In genomic region chr14:64654072-64654899, GRCh38 we compare ENCODE assay signal across 8 cellular contexts. TPM values are rescaled to one million over a fixed set of nuclear protein-coding genes. Genes with fewer than 3 reads are reported as not detected.
DNase-seq lines count a peak whose midpoint lies in the region; ATAC-seq and TF ChIP-seq lines count a peak whose summit lies in the region.

No MANE protein-coding gene starts in this region.

- peak overlapping the region; percentile 77 for H3K27ac ChIP-seq in mesenchymal stem cell (ENCODE audit: low read length, poor library complexity, severe bottlenecking)

- peak overlapping the region; percentile 20 for H4K8ac ChIP-seq in mesenchymal stem cell (ENCODE audit: low read length)

- peak overlapping the region; percentile 67 for H3K9ac ChIP-seq in mesenchymal stem cell (ENCODE audit: low read length)

- H2BK15ac ChIP-seq in mesenchymal stem cell (ENCODE audit: low read depth, poor library complexity, severe bottlenecking): no peak overlapping the region

- intact Hi-C loops in Calu3 (cut with micrococcal nuclease; ENCODE audit: unreplicated experiment) (no loop called here), MCF 10A (cut with micrococcal nuclease) (no loop called here)

- no peak overlapping the region for H3K14ac ChIP-seq in mesenchymal stem cell (ENCODE audit: low read length in 2 of 2)

- CTCF ChIA-PET in Calu3 (lab: Charles Lee) (interaction anchor here (0.9 to 1.4 kb wide), 3 partner anchors 15 to 110 kb away, joined by 3 to 6 read pairs (median 5); no protein-coding TSS in a partner anchor), MCF 10A (lab: Yijun Ruan, JAX) (interaction anchor here (0.6 to 3.0 kb wide), 5 partner anchors 16 to 386 kb away, joined by 3 to 18 read pairs (median 3); no protein-coding TSS in a partner anchor)

- H2AFZ ChIP-seq in mesenchymal stem cell (ENCODE audit: low read depth, low read length): no peak overlapping the region

- no peak overlapping the region for H3K4me3 ChIP-seq in mesenchymal stem cell (ENCODE audit: insufficient read depth in 1 of 2, low read depth in 1 of 2, low read length in 2 of 2)

- H3K4me3 Mint-ChIP-seq in Calu3 (ENCODE audit: low read depth, unreplicated experiment) (no peak overlapping the region), MCF 10A (ENCODE audit: unreplicated experiment) (no peak overlapping the region)

- peak overlapping the region; percentile 25 for H2BK5ac ChIP-seq in mesenchymal stem cell (ENCODE audit: low read depth, low read length, poor library complexity, severe bottlenecking)

- peaks cover 15% of the 10 kb centered on the region for H3K4me1 ChIP-seq in mesenchymal stem cell (ENCODE audit: control insufficient read depth, insufficient read depth, low read depth, low read length)

- POLR2A ChIA-PET in MCF 10A (lab: Yijun Ruan, JAX): interaction anchor here (0.6 to 2.7 kb wide), 18 partner anchors 9 to 260 kb away, joined by 3 to 16 read pairs (median 4); partner anchors contain the start of genes CHURC1 and PLEKHG3

- peak overlapping the region in 1 of 2 experiments; percentile 76 for H3K4ac ChIP-seq in mesenchymal stem cell (ENCODE audit: low read depth in 1 of 2, low read length in 2 of 2)

- no peak overlapping the region for H3K4me2 ChIP-seq in mesenchymal stem cell (ENCODE audit: low read length, poor library complexity, severe bottlenecking)

- DNase-seq in Calu3 (peak; percentile 12), Kasumi-1 (lab: John Stamatoyannopoulos, UW) (peak; percentile 92 to 94), MCF 10A (ENCODE audit: unreplicated experiment) (peak; percentile 87), mesenchymal stem cell (peak; percentile 96), NCI-H2107 (lab: John Stamatoyannopoulos, UW) (no peak), NCI-H82 (lab: John Stamatoyannopoulos, UW) (no peak), iPS-NIHi11 (ENCODE audit: low spot score) (no peak)

- H2AK5ac ChIP-seq in mesenchymal stem cell (ENCODE audit: low read length, severe bottlenecking): no peak overlapping the region

- ATAC-seq in HG03196 (IDR thresholded peaks at IDR 0.05; ENCODE audit: unreplicated experiment): no peak

- H3K23ac ChIP-seq in mesenchymal stem cell (ENCODE audit: low read length in 2 of 2): no peak overlapping the region

- H3K27me3 Mint-ChIP-seq in Calu3 (ENCODE audit: unreplicated experiment) (peaks cover 21% of the 10 kb centered on the region), MCF 10A (ENCODE audit: insufficient read depth, unreplicated experiment) (no peaks in the 10 kb centered on the region)

- BruUV-seq in Calu3 (replicated peaks; lab: Mats Ljungman, UMichigan) (no TSS peak), MCF 10A (replicated peaks; lab: Mats Ljungman, UMichigan) (no TSS peak)

- H3K9me3 Mint-ChIP-seq in Calu3 (ENCODE audit: low read depth, unreplicated experiment) (no peaks in the 10 kb centered on the region), MCF 10A (ENCODE audit: unreplicated experiment) (no peaks in the 10 kb centered on the region)

- H3K79me1 ChIP-seq in mesenchymal stem cell (replicated peaks; ENCODE audit: low read length, poor library complexity, severe bottlenecking): no peaks in the 10 kb centered on the region

- no peak overlapping the region for H4K91ac ChIP-seq in mesenchymal stem cell (ENCODE audit: low read length)

- H3K27me3 ChIP-seq in mesenchymal stem cell (ENCODE audit: control insufficient read depth in 1 of 2, insufficient read depth in 1 of 2, low read length in 2 of 2): peaks cover 0 to 2% of the 10 kb centered on the region in 2 experiments

- WGBS in mesenchymal stem cell: 30% methylated on average over 3 of the region's 7 CpGs

- H2BK12ac ChIP-seq in mesenchymal stem cell (ENCODE audit: low read length in 2 of 2): peak overlapping the region; percentile 72 to 82

- H3K36me3 Mint-ChIP-seq in Calu3 (ENCODE audit: insufficient read depth, unreplicated experiment): no peaks in the 10 kb centered on the region
- H3K36me3 Mint-ChIP-seq in MCF 10A (ENCODE audit: insufficient read depth, unreplicated experiment): no peaks in the 10 kb centered on the region

- TF ChIP-seq CTCF in Calu3 (IDR thresholded peaks at IDR 0.05; ENCODE audit: unreplicated experiment) (no peak), MCF 10A (IDR thresholded peaks at IDR 0.05; ENCODE audit: unreplicated experiment) (no peak)

- peak overlapping the region; percentile 73 to 91 for H3K18ac ChIP-seq in mesenchymal stem cell (ENCODE audit: low read depth in 1 of 2, low read length in 2 of 2)

- no peak overlapping the region for H2BK120ac ChIP-seq in mesenchymal stem cell (ENCODE audit: low read depth, low read length)

- H3K27ac Mint-ChIP-seq in Calu3 (ENCODE audit: unreplicated experiment) (peak overlapping the region; percentile 40), MCF 10A (ENCODE audit: low read depth, unreplicated experiment) (peak overlapping the region; percentile 75)

- H3K9me3 ChIP-seq in mesenchymal stem cell (ENCODE audit: control insufficient read depth, low read length): no peaks in the 10 kb centered on the region

- H3K36me3 ChIP-seq in mesenchymal stem cell (ENCODE audit: control insufficient read depth in 1 of 2, insufficient read depth in 2 of 2, low read depth in 1 of 2, low read length in 2 of 2): no peaks in the 10 kb centered on the region

- H3K4me1 Mint-ChIP-seq in Calu3 (ENCODE audit: low read depth, unreplicated experiment) (peaks cover 10% of the 10 kb centered on the region), MCF 10A (ENCODE audit: insufficient read depth, unreplicated experiment) (peaks cover 35% of the 10 kb centered on the region)

RNA-seq across cellular contexts. Expression of gene PLEKHG3, which starts 49.9 kb away (rescaled TPM):
- total RNA-seq in Calu3 (2022): 39.0 and 53.6 TPM in 2 replicates
- 52.9 and 72.8 TPM in 2 replicates for total RNA-seq in MCF 10A (2022)
- polyA plus RNA-seq in mesenchymal stem cell (2013, experiment 1 of 2): 14.9 TPM
- polyA plus RNA-seq in mesenchymal stem cell (2013, experiment 2 of 2): 14.3 TPM

Comparison
In these comparisons a context has a peak if more than half of its experiments do, and no peak if none do; other contexts are left out.
1. DNase-seq: peak in Calu3 (single experiment), Kasumi-1 (2 of 2), MCF 10A (single experiment) and mesenchymal stem cell (single experiment); none in NCI-H2107 (single experiment), NCI-H82 (single experiment) and iPS-NIHi11 (single experiment).